In the genomic region with DNA sequence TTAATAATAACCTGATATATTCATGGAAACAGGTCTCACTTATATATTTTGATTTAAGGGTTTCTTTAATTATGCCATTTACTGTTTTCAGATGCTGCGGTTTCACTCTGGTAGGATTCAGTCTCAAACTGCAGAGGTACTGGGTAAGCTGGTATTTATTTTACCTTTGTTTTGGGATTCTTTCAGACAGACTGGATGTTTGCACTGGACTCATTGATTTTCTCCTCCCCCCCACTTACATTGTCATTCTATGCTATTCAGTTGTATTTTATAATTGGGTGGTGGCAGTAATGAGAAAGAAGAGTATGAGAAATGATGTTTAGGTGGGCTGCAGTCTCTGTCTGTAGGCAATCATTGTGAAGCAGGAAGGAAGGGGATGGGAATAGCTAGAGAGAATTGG, we compare ENCODE assay signal across 15 cellular contexts.
DNase-seq lines count a peak whose midpoint lies in the region; ATAC-seq, FAIRE-seq and TF ChIP-seq lines count a peak whose summit lies in the region.
"Had no signal": no experiment of that assay in that cellular context is flagged by ENCODE, and none has a peak within 500 bp of the region (broad histone marks: within the 10 kb centered on the region; RNA-seq: fewer than 3 reads in every experiment).

No MANE protein-coding gene starts in this region.

- peaks cover 14% of the 10 kb centered on the region; the same call in 1 of the 2 replicates for H3F3A ChIP-seq in Loucy (ENCODE audit: low read depth)

- 41% methylated on average over 1 of the region's 1 CpG for WGBS in liver
- 4% methylated on average over 1 of the region's 1 CpG for WGBS in HepG2 (ENCODE audit: low lambda C conversion rate)

- no peaks in the 10 kb centered on the region for H3K79me2 ChIP-seq in HepG2 (ENCODE audit: insufficient read depth, low read length)
- no peaks in the 10 kb centered on the region for H3K79me2 ChIP-seq in Loucy (ENCODE audit: insufficient read depth, low read length)

- no peak overlapping the region for H3K4me3 Mint-ChIP-seq in CD8-positive, alpha-beta memory T cell

- peaks cover 0 to 1% (median 0%) of the 10 kb centered on the region in 3 donors for H3K4me1 Mint-ChIP-seq in CD8-positive, alpha-beta memory T cell

- DNase-seq in HepG2 (ENCODE audit: low spot score), result no peak
- no peak for DNase-seq in stimulated activated CD4-positive, alpha-beta T cell treated with anti-CD3 and anti-CD28 coated beads, Interleukin-4, amount 100 ng/mL, for 1 hour
- no peak for DNase-seq in CD8-positive, alpha-beta memory T cell
- no peak for DNase-seq in DMS114 treated with DMSO at 0.1 percent for 48 hours (lab: John Stamatoyannopoulos, UW; ENCODE audit: unreplicated experiment)
- DNase-seq: Caco-2, H7, IMR-90, NCI-H1417 treated with DMSO at 0.1 percent for 48 hours, NCI-H1930, NCI-H446, NCI-H69, SHP77 had no signal

- H3K27me3 ChIP-seq in liver (ENCODE audit: control insufficient read depth in 4 of 4, insufficient read depth in 4 of 4, low read length in 3 of 4) (no peaks in the 10 kb centered on the region), HepG2 (ENCODE audit: control insufficient read depth in 1 of 2, insufficient read depth in 2 of 2, low read length in 2 of 2) (no peaks in the 10 kb centered on the region; a peak in 2 of 5 replicates), Loucy (ENCODE audit: insufficient read depth, low read length, poor library complexity, severe bottlenecking) (no peaks in the 10 kb centered on the region), iPS-18a (ENCODE audit: control insufficient read depth, insufficient read depth, low read length) (no peaks in the 10 kb centered on the region)
- no peaks in the 10 kb centered on the region for H3K27me3 ChIP-seq in CD8-positive, alpha-beta memory T cell (ENCODE audit: insufficient read depth, low read length, poor library complexity, severe bottlenecking)

- BruUV-seq in HepG2 (replicated peaks; lab: Mats Ljungman, UMichigan), result no TSS peak

- H3K9me3 ChIP-seq in liver (ENCODE audit: control insufficient read depth in 4 of 4, low read length in 3 of 4) (no peaks in the 10 kb centered on the region), HepG2 (ENCODE audit: low read length) (no peaks in the 10 kb centered on the region), Loucy (ENCODE audit: insufficient read depth, low read depth, low read length) (no peaks in the 10 kb centered on the region), iPS-18a (ENCODE audit: control insufficient read depth, low read depth, low read length) (no peaks in the 10 kb centered on the region)
- no peaks in the 10 kb centered on the region for H3K9me3 ChIP-seq in CD8-positive, alpha-beta memory T cell (ENCODE audit: low read length)
- H3K9me3 ChIP-seq: Caco-2 had no signal

- H3K27me3 Mint-ChIP-seq in CD8-positive, alpha-beta memory T cell, result peaks cover 3 to 4% of the 10 kb centered on the region in 2 donors

- H4K20me1 ChIP-seq in HepG2 (ENCODE audit: insufficient read depth, low read length), result no peaks in the 10 kb centered on the region
- no peaks in the 10 kb centered on the region for H4K20me1 ChIP-seq in Loucy (ENCODE audit: insufficient read depth, low read length, poor library complexity, severe bottlenecking)

- H3K27ac ChIP-seq in liver (ENCODE audit: low read depth in 1 of 2, low read length in 2 of 2), result no peak overlapping the region
- no peak overlapping the region for H3K27ac ChIP-seq in HepG2 (ENCODE audit: extremely low read length, insufficient read depth, low read length)
- no peak overlapping the region for H3K27ac ChIP-seq in iPS-18a (ENCODE audit: low read length)
- H3K27ac ChIP-seq in CD8-positive, alpha-beta memory T cell (ENCODE audit: low read depth, low read length), result no peak overlapping the region

- peaks cover 0 to 3% (median 0%) of the 10 kb centered on the region in 5 donors for H3K9me3 Mint-ChIP-seq in CD8-positive, alpha-beta memory T cell

- POLR2A ChIA-PET in HepG2 (lab: Yijun Ruan, JAX), result no interaction called here
- POLR2A ChIA-PET in CD8-positive, alpha-beta memory T cell (lab: Charles Lee), result no interaction called here

- CTCF ChIA-PET in HepG2 (lab: Yijun Ruan, JAX; ENCODE audit: low intra/inter-chr PET ratio, low total read pairs), result no interaction called here
- CTCF ChIA-PET in CD8-positive, alpha-beta memory T cell (lab: Charles Lee), result no interaction called here

- H3K4me1 ChIP-seq in liver (ENCODE audit: control insufficient read depth in 4 of 4, insufficient read depth in 4 of 4, low read length in 3 of 4) (peaks cover 0 to 8% (median 2%) of the 10 kb centered on the region in 4 donors), HepG2 (ENCODE audit: insufficient read depth, low read length) (no peaks in the 10 kb centered on the region), Loucy (ENCODE audit: insufficient read depth, low read length, poor library complexity, severe bottlenecking) (peaks cover 78% of the 10 kb centered on the region), iPS-18a (ENCODE audit: control insufficient read depth, low read depth, low read length) (peaks cover 23% of the 10 kb centered on the region)
- H3K4me1 ChIP-seq in CD8-positive, alpha-beta memory T cell (ENCODE audit: insufficient read depth, low read length), result no peaks in the 10 kb centered on the region
- H3K4me1 ChIP-seq: Caco-2 had no signal

- H3K9ac ChIP-seq in liver (ENCODE audit: low read depth in 1 of 2, low read length in 2 of 2) (no peak overlapping the region), HepG2 (ENCODE audit: insufficient read depth, low read depth, low read length) (no peak overlapping the region), Loucy (ENCODE audit: low read depth, low read length, poor library complexity, severe bottlenecking) (peak overlapping the region; percentile 66), iPS-18a (ENCODE audit: low read length) (peak overlapping the region; percentile 6)

- TF ChIP-seq EP300 in HepG2 (IDR thresholded peaks at IDR 0.05; ENCODE audit: low read depth in 2 of 2, low read length in 2 of 2), result no peak
- no peak for TF ChIP-seq EP300 in HepG2 (CRISPR knock-in tag; IDR thresholded peaks at IDR 0.05; ENCODE audit: borderline replicate concordance)

- no peak for TF ChIP-seq CTCF in liver (IDR thresholded peaks at IDR 0.05; ENCODE audit: low read depth, low read length, missing input control)
- TF ChIP-seq CTCF in HepG2 (CRISPR knock-in tag; IDR thresholded peaks at IDR 0.05), result no peak
- no peak for TF ChIP-seq CTCF in Loucy (conservative IDR thresholded peaks at IDR 0.05; ENCODE audit: low read length)

- H3K4me3 ChIP-seq in liver (ENCODE audit: low read depth in 1 of 3, low read length in 3 of 3) (no peak overlapping the region), HepG2 (replicated peaks in 1 of 3; ENCODE audit: insufficient read depth in 1 of 3, low read depth in 2 of 3, low read length in 3 of 3) (no peak overlapping the region), Loucy (ENCODE audit: low read length, poor library complexity, severe bottlenecking) (peak overlapping the region; percentile 63), iPS-18a (ENCODE audit: low read length) (no peak overlapping the region)
- H3K4me3 ChIP-seq in CD8-positive, alpha-beta memory T cell (ENCODE audit: low read length), result no peak overlapping the region

- no peak overlapping the region for H3K27ac Mint-ChIP-seq in CD8-positive, alpha-beta memory T cell

- ATAC-seq in HepG2, result no peak

- no peaks in the 10 kb centered on the region for H3K36me3 ChIP-seq in liver (ENCODE audit: control insufficient read depth in 4 of 4, insufficient read depth in 3 of 4, low read depth in 1 of 4, low read length in 3 of 4)
- no peaks in the 10 kb centered on the region for H3K36me3 ChIP-seq in HepG2 (replicated peaks in 1 of 2; ENCODE audit: control insufficient read depth in 1 of 2, insufficient read depth in 2 of 2, low read length in 2 of 2)
- no peaks in the 10 kb centered on the region for H3K36me3 ChIP-seq in Loucy (ENCODE audit: insufficient read depth, low read length)
- no peaks in the 10 kb centered on the region for H3K36me3 ChIP-seq in iPS-18a (ENCODE audit: control insufficient read depth, low read depth, low read length)
- H3K36me3 ChIP-seq in CD8-positive, alpha-beta memory T cell (ENCODE audit: insufficient read depth, low read length), result no peaks in the 10 kb centered on the region

- H3K36me3 Mint-ChIP-seq in CD8-positive, alpha-beta memory T cell, result no peaks in the 10 kb centered on the region

- H2AFZ ChIP-seq in HepG2 (ENCODE audit: low read length), result no peak overlapping the region
- no peak overlapping the region for H2AFZ ChIP-seq in Loucy (ENCODE audit: low read length)

- H3K9me2 ChIP-seq in Loucy (replicated peaks; ENCODE audit: low read depth, low read length), result no peaks in the 10 kb centered on the region

- FAIRE-seq in HepG2 (lab: Jason Lieb, UNC), result no peak

- TF ChIP-seq RAD21 in liver (IDR thresholded peaks at IDR 0.05), result no peak
- no peak for TF ChIP-seq RAD21 in HepG2 (CRISPR knock-in tag; IDR thresholded peaks at IDR 0.05)

- no peak overlapping the region for H3K4me2 ChIP-seq in HepG2 (ENCODE audit: low read depth, low read length)
- peak overlapping the region; percentile 76 for H3K4me2 ChIP-seq in Loucy (ENCODE audit: low read depth, low read length, poor library complexity, severe bottlenecking)

- in situ Hi-C loops in HepG2 (cut with HindIII; ENCODE audit: extremely low pct_ligation_motif_present, low pct_unique_long_range_greater_than_20kb), result no loop called here

- TF ChIP-seq POLR2A in HepG2 (IDR thresholded peaks at IDR 0.05; ENCODE audit: insufficient read depth in 1 of 2, low read depth in 2 of 2, low read length in 2 of 2), result no peak

- intact Hi-C loops in HepG2 (cut with micrococcal nuclease; ENCODE audit: unreplicated experiment), result no loop called here

TF ChIP-seq in liver, 16 proteins besides CTCF, POLR2A, EP300 and RAD21 (continues in another document):
- no peak for TF ChIP-seq HNF4G (IDR thresholded peaks at IDR 0.05)
- no peak for TF ChIP-seq FOXA1 (IDR thresholded peaks at IDR 0.05)
- TF ChIP-seq, protein P1, sequence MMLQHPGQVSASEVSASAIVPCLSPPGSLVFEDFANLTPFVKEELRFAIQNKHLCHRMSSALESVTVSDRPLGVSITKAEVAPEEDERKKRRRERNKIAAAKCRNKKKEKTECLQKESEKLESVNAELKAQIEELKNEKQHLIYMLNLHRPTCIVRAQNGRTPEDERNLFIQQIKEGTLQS (IDR thresholded peaks at IDR 0.05), result no peak
- no peak for TF ChIP-seq EGR1 (IDR thresholded peaks at IDR 0.05; ENCODE audit: low read depth in 2 of 2)
- no peak for TF ChIP-seq TAF1 (conservative IDR thresholded peaks at IDR 0.05)
- peak; percentile 50 to 54 for TF ChIP-seq HNF4A (conservative IDR thresholded peaks at IDR 0.05)
- TF ChIP-seq YY1 (IDR thresholded peaks at IDR 0.05), result no peak

TF ChIP-seq in HepG2, 621 proteins besides CTCF, POLR2A, EP300 and RAD21 (continues in another document):
- no peak for TF ChIP-seq FIP1L1 (IDR thresholded peaks at IDR 0.05; ENCODE audit: borderline replicate concordance, insufficient read depth, low read depth, low read length)
- TF ChIP-seq, protein P2, sequence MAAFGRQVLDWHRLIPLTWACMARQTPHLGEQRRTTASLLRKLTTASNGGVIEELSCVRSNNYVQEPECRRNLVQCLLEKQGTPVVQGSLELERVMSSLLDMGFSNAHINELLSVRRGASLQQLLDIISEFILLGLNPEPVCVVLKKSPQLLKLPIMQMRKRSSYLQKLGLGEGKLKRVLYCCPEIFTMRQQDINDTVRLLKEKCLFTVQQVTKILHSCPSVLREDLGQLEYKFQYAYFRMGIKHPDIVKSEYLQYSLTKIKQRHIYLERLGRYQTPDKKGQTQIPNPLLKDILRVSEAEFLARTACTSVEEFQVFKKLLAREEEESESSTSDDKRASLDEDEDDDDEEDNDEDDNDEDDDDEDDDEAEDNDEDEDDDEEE (CRISPR knock-in tag; IDR thresholded peaks at IDR 0.05), result no peak

Comparison
In these comparisons a context has a peak if more than half of its experiments do, and no peak if none do; other contexts are left out.
1. H3K9ac ChIP-seq: peak in Loucy (single experiment) and iPS-18a (single experiment); none in liver (0 of 2) and HepG2 (single experiment).